ENCODE assay signal across 30 cellular contexts in genomic region chr4:135601351-135601750, GRCh38.
"Had no signal": no experiment of that assay in that cellular context is flagged by ENCODE, and none has a peak within 500 bp of the region (broad histone marks: within the 10 kb centered on the region; RNA-seq: fewer than 3 reads in every experiment).

No MANE protein-coding gene starts in this region.

- H3K4me1 ChIP-seq: left lung, lower lobe of right lung, pancreas, prostate gland, spleen, suprapubic skin, tibial artery, uterus had no signal

- ATAC-seq: left colon; left lung; lower lobe of right lung; naive thymus-derived CD8-positive, alpha-beta T cell; pancreas; right cardiac atrium; sciatic nerve; stimulated activated effector memory CD8-positive, alpha-beta T cell treated with anti-CD3 and anti-CD28 coated beads, Interleukin-12 subunit alpha, Interleukin-12 subunit beta, amount 100 ng/mL, for 72 hours had no signal

- FAIRE-seq: islet of Langerhans, kidney, pancreas, small intestine had no signal

- H3K4me3 Mint-ChIP-seq: immature natural killer cell; naive thymus-derived CD8-positive, alpha-beta T cell; nephron; neural crest cell; stimulated activated effector memory CD8-positive, alpha-beta T cell treated with anti-CD3 and anti-CD28 coated beads, Interleukin-12 subunit alpha, Interleukin-12 subunit beta, amount 100 ng/mL, for 72 hours; stimulated activated naive CD8-positive, alpha-beta T cell treated with anti-CD3 and anti-CD28 coated beads, Interleukin-15, Interleukin-2, amounts not matched to agents 100 ng/mL and 50 ng/mL, for 24 hours; type B pancreatic cell had no signal

- H3K27ac ChIP-seq: left lung, lower lobe of right lung, pancreas, prostate gland, spleen, suprapubic skin, thoracic aorta, tibial artery, uterus had no signal

- H3K27me3 ChIP-seq: left lung, pancreas, spleen, suprapubic skin, tibial artery, uterus had no signal

- H3K4me3 ChIP-seq: left lung, lower lobe of right lung, pancreas, prostate gland, spleen, suprapubic skin, thoracic aorta, tibial artery, uterus had no signal

- H3K27me3 Mint-ChIP-seq: naive thymus-derived CD8-positive, alpha-beta T cell; stimulated activated naive CD8-positive, alpha-beta T cell treated with anti-CD3 and anti-CD28 coated beads, Interleukin-15, Interleukin-2, amounts not matched to agents 100 ng/mL and 50 ng/mL, for 24 hours; type B pancreatic cell had no signal

- H3K36me3 Mint-ChIP-seq: immature natural killer cell; stimulated activated effector memory CD8-positive, alpha-beta T cell treated with anti-CD3 and anti-CD28 coated beads, Interleukin-12 subunit alpha, Interleukin-12 subunit beta, amount 100 ng/mL, for 72 hours; type B pancreatic cell had no signal

- H3K9me3 ChIP-seq: pancreas, prostate gland, thoracic aorta, uterus had no signal

- H3K9me3 Mint-ChIP-seq: type B pancreatic cell had no signal

- DNase-seq: hypothalamus; immature natural killer cell; kidney; left colon; left lung; lower lobe of right lung; mammary epithelial cell; mesenchymal stem cell; naive thymus-derived CD8-positive, alpha-beta T cell; nucleus accumbens; pancreas; posterior cingulate gyrus; retina; right cardiac atrium; small intestine; spleen; stimulated activated CD4-positive, alpha-beta T cell treated with anti-CD3 and anti-CD28 coated beads, Interleukin-4, amount 100 ng/mL, for 24 hours; stimulated activated naive CD4-positive, alpha-beta T cell; tibial artery; uterus had no signal

- H3K27ac Mint-ChIP-seq: immature natural killer cell; naive thymus-derived CD8-positive, alpha-beta T cell; nephron; stimulated activated effector memory CD8-positive, alpha-beta T cell treated with anti-CD3 and anti-CD28 coated beads, Interleukin-12 subunit alpha, Interleukin-12 subunit beta, amount 100 ng/mL, for 72 hours; stimulated activated naive CD8-positive, alpha-beta T cell treated with anti-CD3 and anti-CD28 coated beads, Interleukin-15, Interleukin-2, amounts not matched to agents 100 ng/mL and 50 ng/mL, for 24 hours; type B pancreatic cell had no signal

- H3K36me3 ChIP-seq: left lung, lower lobe of right lung, pancreas, prostate gland, spleen, suprapubic skin, thoracic aorta, tibial artery, uterus had no signal

- H3K4me1 Mint-ChIP-seq: immature natural killer cell; naive thymus-derived CD8-positive, alpha-beta T cell; nephron; neural crest cell; stimulated activated effector memory CD8-positive, alpha-beta T cell treated with anti-CD3 and anti-CD28 coated beads, Interleukin-12 subunit alpha, Interleukin-12 subunit beta, amount 100 ng/mL, for 72 hours had no signal
